In the genomic region with DNA sequence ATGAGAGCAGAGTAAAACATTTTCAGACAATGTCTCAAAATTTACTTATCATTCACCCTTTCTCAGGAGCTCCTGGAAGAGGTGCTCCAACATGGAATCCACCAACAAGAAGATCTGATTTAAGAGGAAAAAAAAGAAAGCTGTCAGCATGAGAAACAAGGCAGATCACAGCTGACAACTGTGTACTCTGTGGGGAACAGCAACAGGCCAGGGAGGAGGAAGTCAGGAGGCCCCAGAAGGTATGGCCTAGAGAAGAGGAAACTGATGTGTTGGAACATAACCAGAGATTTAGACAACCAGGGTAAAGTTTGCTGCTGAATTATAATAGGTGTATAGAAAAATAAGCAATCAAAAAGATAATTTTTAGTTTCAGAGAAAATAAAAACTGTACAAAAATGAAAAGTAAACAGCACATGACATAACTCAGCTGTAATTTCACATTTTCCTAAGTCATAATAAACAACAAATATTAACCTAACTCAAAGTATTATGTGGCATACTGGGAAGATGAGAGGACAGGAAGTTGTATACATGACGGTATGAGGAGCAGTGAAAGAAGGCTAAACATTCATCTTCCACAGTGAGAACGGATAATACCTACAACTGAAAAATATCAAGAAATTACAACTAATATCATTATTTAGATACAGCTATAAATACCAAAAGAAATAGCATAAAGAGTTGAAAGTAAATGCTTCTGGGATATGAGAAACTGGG, we compare ENCODE assay signal across 10 cellular contexts.
DNase-seq lines count a peak whose midpoint lies in the region; ATAC-seq and TF ChIP-seq lines count a peak whose summit lies in the region.
"Had no signal": no experiment of that assay in that cellular context is flagged by ENCODE, and none has a peak within 500 bp of the region (broad histone marks: within the 10 kb centered on the region; RNA-seq: fewer than 3 reads in every experiment).

No MANE protein-coding gene starts in this region.

- peak in 3 of 10 experiments; percentile 3 to 13 (median 9) for DNase-seq in CD4-positive, alpha-beta T cell
- peak; percentile 5 to 68 for DNase-seq in HL-60 (ENCODE audit: low read depth in 1 of 2, low spot score in 1 of 2)
- peak; percentile 12 for DNase-seq in UCSD-AML1 (lab: John Stamatoyannopoulos, UW; ENCODE audit: unreplicated experiment)
- DNase-seq in left colon: no peak
- DNase-seq in NCI-H1417 (lab: John Stamatoyannopoulos, UW): no peak
- DNase-seq in NCI-H2227 treated with DMSO at 0.1 percent for 48 hours (lab: John Stamatoyannopoulos, UW): no peak
- no peak for DNase-seq in GM10248 (ENCODE audit: extremely low spot score)
- DNase-seq in SK-N-DZ (ENCODE audit: low spot score): no peak
- DNase-seq: NCI-H1436 treated with DMSO at 0.1 percent for 48 hours, sigmoid colon had no signal

- peaks cover 80% of the 10 kb centered on the region for H3K36me3 Mint-ChIP-seq in CD4-positive, alpha-beta T cell (ENCODE audit: low read depth)

- peak overlapping the region; percentile 5 for H3K27ac ChIP-seq in CD4-positive, alpha-beta T cell (ENCODE audit: low read depth, low read length)
- H3K27ac ChIP-seq in HL-60 (replicated peaks): peak overlapping the region; percentile 38
- H3K27ac ChIP-seq: sigmoid colon had no signal

- peak overlapping the region; percentile 1 for H3K4me3 Mint-ChIP-seq in CD4-positive, alpha-beta T cell

- POLR2A ChIA-PET in CD4-positive, alpha-beta T cell (lab: Charles Lee): interaction anchor here (0.8 to 2.1 kb wide), 4 partner anchors 24 to 138 kb away, joined by 3 to 9 read pairs (median 4); a partner anchor contains a TSS
- POLR2A ChIA-PET in GM10248 (lab: Yijun Ruan, JAX): no interaction called here

- intact Hi-C loops in CD4-positive, alpha-beta T cell (cut with DNase I, micrococcal nuclease): no loop called here
- intact Hi-C loops in left colon (cut with DNase I, micrococcal nuclease): no loop called here

- no peak for TF ChIP-seq CTCF in CD4-positive, alpha-beta T cell (IDR thresholded peaks at IDR 0.05)
- TF ChIP-seq CTCF in HL-60 (IDR thresholded peaks at IDR 0.05; ENCODE audit: insufficient read depth, low read length) (no peak), GM10248 (IDR thresholded peaks at IDR 0.05; ENCODE audit: control extremely low read depth, extremely low read depth, low read depth, missing control alignments) (no peak)

- no peak overlapping the region for H3K4me3 ChIP-seq in HL-60 (replicated peaks; ENCODE audit: insufficient read depth, low read length)
- H3K4me3 ChIP-seq: sigmoid colon had no signal

- peak; percentile 88 for ATAC-seq in CD4-positive, alpha-beta T cell (ENCODE audit: poor library complexity)
- peak; percentile 73 for ATAC-seq in left colon

- H3K27me3 Mint-ChIP-seq in CD4-positive, alpha-beta T cell: no peaks in the 10 kb centered on the region

- H3K9me3 ChIP-seq in CD4-positive, alpha-beta T cell (ENCODE audit: control insufficient read depth, low read length): no peaks in the 10 kb centered on the region
- H3K9me3 ChIP-seq: sigmoid colon had no signal

- peaks cover 70% of the 10 kb centered on the region for H3K4me1 Mint-ChIP-seq in CD4-positive, alpha-beta T cell (ENCODE audit: low read depth)

- no peaks in the 10 kb centered on the region for H3K9me3 Mint-ChIP-seq in CD4-positive, alpha-beta T cell

- CTCF ChIA-PET in CD4-positive, alpha-beta T cell (lab: Charles Lee): interaction anchor here (1.5 kb wide), 1 partner anchor 9 kb away, joined by 3 read pairs; no protein-coding TSS in a partner anchor
- CTCF ChIA-PET in GM10248 (lab: Yijun Ruan, JAX): interaction anchor here (1.6 to 1.8 kb wide), 2 partner anchors 9 to 11 kb away, joined by 3 to 6 read pairs; no protein-coding TSS in a partner anchor

- no peaks in the 10 kb centered on the region for H3K27me3 ChIP-seq in CD4-positive, alpha-beta T cell (ENCODE audit: control insufficient read depth, insufficient read depth, low read length)
- no peaks in the 10 kb centered on the region for H3K27me3 ChIP-seq in HL-60 (ENCODE audit: insufficient read depth, poor library complexity, severe bottlenecking)
- H3K27me3 ChIP-seq: sigmoid colon had no signal

- peak overlapping the region; percentile 68 for H3K27ac Mint-ChIP-seq in CD4-positive, alpha-beta T cell

Comparison
In these comparisons a context has a peak if more than half of its experiments do, and no peak if none do; other contexts are left out.
1. DNase-seq: peak in HL-60 (2 of 2) and UCSD-AML1 (single experiment); none in left colon (0 of 2), NCI-H1417 (0 of 3), NCI-H2227 treated with DMSO at 0.1 percent for 48 hours (single experiment), GM10248 (single experiment) and SK-N-DZ (single experiment).